25 cellular contexts compared by ENCODE assay signal in genomic region chr14:68886109-68886434, GRCh38.
DNase-seq lines count a peak whose midpoint lies in the region; ATAC-seq and TF ChIP-seq lines count a peak whose summit lies in the region.
"Had no signal": no experiment of that assay in that cellular context is flagged by ENCODE, and none has a peak within 500 bp of the region (broad histone marks: within the 10 kb centered on the region; RNA-seq: fewer than 3 reads in every experiment).

No MANE protein-coding gene starts in this region.

- H3K27ac Mint-ChIP-seq in chondrocyte (ENCODE audit: unreplicated experiment), result peak overlapping the region; percentile 82
- H3K27ac Mint-ChIP-seq: activated B cell treated with CpG ODN at 0.5 μM for 24 hours; activated CD8-positive, alpha-beta T cell treated with anti-CD3 and anti-CD28 coated beads for 36 hours; activated naive CD4-positive, alpha-beta T cell treated with anti-CD3 and anti-CD28 coated beads, Interleukin-2, amount 50 U/mL, for 72 hours; activated T-cell treated with anti-CD3 and anti-CD28 coated beads, Interleukin-2, amount 50 U/mL, for 24 hours; CD4-positive, CD25-positive, alpha-beta regulatory T cell; H9; natural killer cell; T-helper 17 cell had no signal

- peaks cover 29% of the 10 kb centered on the region for H3F3A ChIP-seq in SK-N-SH (replicated peaks; ENCODE audit: insufficient read depth)

- no peak overlapping the region for H3K4me2 ChIP-seq in SK-N-SH

- H3K4me3 ChIP-seq in SK-N-SH (ENCODE audit: low read depth in 2 of 2, low read length in 1 of 2), result no peak overlapping the region
- no peak overlapping the region for H3K4me3 ChIP-seq in rectal smooth muscle tissue (ENCODE audit: low read length)
- H3K4me3 ChIP-seq in adrenal gland, result no peak overlapping the region
- H3K4me3 ChIP-seq: vagina had no signal

- intact Hi-C loops in adrenal gland (cut with DNase I), result no loop called here

- H3K9me3 ChIP-seq in SK-N-SH (no peaks in the 10 kb centered on the region), adrenal gland (replicated peaks in 1 of 3) (no peaks in the 10 kb centered on the region)
- H3K9me3 ChIP-seq: vagina had no signal

- POLR2A ChIA-PET in SK-N-SH (lab: Yijun Ruan, JAX), result no interaction called here

- H3K27me3 Mint-ChIP-seq in chondrocyte (ENCODE audit: low read depth), result no peaks in the 10 kb centered on the region
- H3K27me3 Mint-ChIP-seq: activated B cell treated with CpG ODN at 0.5 μM for 24 hours; activated CD8-positive, alpha-beta T cell treated with anti-CD3 and anti-CD28 coated beads for 36 hours; activated T-cell treated with anti-CD3 and anti-CD28 coated beads, Interleukin-2, amount 50 U/mL, for 24 hours; brain; CD4-positive, CD25-positive, alpha-beta regulatory T cell; T-helper 17 cell had no signal

- peaks cover 73% of the 10 kb centered on the region for H3K36me3 Mint-ChIP-seq in chondrocyte (ENCODE audit: low read depth)
- H3K36me3 Mint-ChIP-seq: natural killer cell had no signal

- no peak overlapping the region for H3K9ac ChIP-seq in SK-N-SH
- no peak overlapping the region for H3K9ac ChIP-seq in rectal smooth muscle tissue (ENCODE audit: low read length)
- H3K9ac ChIP-seq: parathyroid adenoma had no signal

- H2AFZ ChIP-seq in SK-N-SH (ENCODE audit: low read depth), result no peak overlapping the region
- H2AFZ ChIP-seq: parathyroid adenoma had no signal

- TF ChIP-seq RAD21 in SK-N-SH (IDR thresholded peaks at IDR 0.05; ENCODE audit: low read length) (no peak), Ishikawa (IDR thresholded peaks at IDR 0.05; ENCODE audit: low read depth) (no peak)

- no peak overlapping the region for H3K27ac ChIP-seq in SK-N-SH (ENCODE audit: low read depth in 2 of 2, low read length in 1 of 2)
- peak overlapping the region; percentile 82 for H3K27ac ChIP-seq in rectal smooth muscle tissue (ENCODE audit: low read depth, low read length)
- H3K27ac ChIP-seq in adrenal gland, result no peak overlapping the region
- H3K27ac ChIP-seq: parathyroid adenoma, vagina had no signal

- H3K4me1 ChIP-seq in SK-N-SH (ENCODE audit: control insufficient read depth in 1 of 2, insufficient read depth in 2 of 2, low read depth in 1 of 2, low read length in 1 of 2), result peaks cover 4 to 12% of the 10 kb centered on the region in 2 experiments; a peak in 2 of 4 replicates
- H3K4me1 ChIP-seq in rectal smooth muscle tissue (ENCODE audit: control insufficient read depth, insufficient read depth, low read length), result peaks cover 23% of the 10 kb centered on the region
- H3K4me1 ChIP-seq in adrenal gland (replicated peaks in 1 of 2), result no peaks in the 10 kb centered on the region
- H3K4me1 ChIP-seq: parathyroid adenoma, vagina had no signal

- peaks cover 71% of the 10 kb centered on the region; the same call in 1 of the 2 replicates for H3K79me2 ChIP-seq in SK-N-SH (ENCODE audit: insufficient read depth)
- H3K79me2 ChIP-seq: parathyroid adenoma had no signal

- no peak for TF ChIP-seq POLR2A in adrenal gland (IDR thresholded peaks at IDR 0.05)

- H3K4me3 Mint-ChIP-seq in chondrocyte (ENCODE audit: unreplicated experiment), result no peak overlapping the region
- H3K4me3 Mint-ChIP-seq: activated B cell treated with CpG ODN at 0.5 μM for 24 hours; activated CD8-positive, alpha-beta T cell treated with anti-CD3 and anti-CD28 coated beads for 36 hours; activated T-cell treated with anti-CD3 and anti-CD28 coated beads, Interleukin-2, amount 50 U/mL, for 24 hours; brain; CD4-positive, CD25-positive, alpha-beta regulatory T cell; H9; natural killer cell; T-helper 17 cell had no signal

- no peaks in the 10 kb centered on the region for H3K9me3 Mint-ChIP-seq in chondrocyte (ENCODE audit: low read depth)
- H3K9me3 Mint-ChIP-seq: activated B cell treated with CpG ODN at 0.5 μM for 24 hours; activated CD8-positive, alpha-beta T cell treated with anti-CD3 and anti-CD28 coated beads for 36 hours; activated naive CD4-positive, alpha-beta T cell treated with anti-CD3 and anti-CD28 coated beads, Interleukin-2, amount 50 U/mL, for 72 hours; activated T-cell treated with anti-CD3 and anti-CD28 coated beads, Interleukin-2, amount 50 U/mL, for 24 hours; brain; H9; natural killer cell had no signal

- no peak for DNase-seq in SK-N-SH
- DNase-seq in chondrocyte (ENCODE audit: low spot score), result no peak
- DNase-seq in adrenal gland, result no peak
- DNase-seq in activated CD4-positive, CD25-positive, alpha-beta regulatory T cell (lab: John Stamatoyannopoulos, UW), result no peak
- DNase-seq: activated B cell treated with CpG ODN at 0.5 μM for 24 hours; activated CD8-positive, alpha-beta T cell treated with anti-CD3 and anti-CD28 coated beads for 36 hours; activated T-cell treated with anti-CD3 and anti-CD28 coated beads, Interleukin-2, amount 50 U/mL, for 24 hours; CD4-positive, CD25-positive, alpha-beta regulatory T cell; H9; kidney glomerular epithelial cell; mesenchymal stem cell; natural killer cell; NCI-H1436; NCI-H510A treated with DMSO at 0.1 percent for 48 hours; SIG-M5; stimulated activated CD4-positive, alpha-beta T cell treated with anti-CD3 and anti-CD28 coated beads, Interleukin-4, amount 100 ng/mL, for 4 hours; T-helper 17 cell had no signal

- CTCF ChIA-PET in SK-N-SH (lab: Yijun Ruan, JAX), result interaction anchor here (1.1 to 1.3 kb wide), 2 partner anchors 25 to 204 kb away, joined by 3 read pairs; no protein-coding TSS in a partner anchor

- WGBS in SK-N-SH (ENCODE audit: low lambda C conversion rate), result 91% methylated on average over 4 of the region's 4 CpGs
- WGBS in adrenal gland, 4 donors, result 63 to 82% (median 70%) methylated on average over 4 of the region's 4 CpGs

- H3K36me3 ChIP-seq in SK-N-SH (replicated peaks in 1 of 2; ENCODE audit: control insufficient read depth in 1 of 2, insufficient read depth in 2 of 2, low read length in 1 of 2), result peaks cover 82 to 87% of the 10 kb centered on the region in 2 experiments
- peaks cover 31% of the 10 kb centered on the region for H3K36me3 ChIP-seq in rectal smooth muscle tissue (ENCODE audit: control insufficient read depth, insufficient read depth, low read length)
- H3K36me3 ChIP-seq in adrenal gland (replicated peaks in 1 of 2), result peaks cover 0 to 85% of the 10 kb centered on the region in 2 donors

- TF ChIP-seq EP300 in SK-N-SH (IDR thresholded peaks at IDR 0.05; ENCODE audit: borderline replicate concordance in 1 of 2, low read depth in 1 of 2, low read length in 1 of 2) (no peak), Ishikawa (IDR thresholded peaks at IDR 0.05; ENCODE audit: borderline replicate concordance) (no peak; the same call in 1 of the 2 replicates)

- H3K27me3 ChIP-seq in SK-N-SH (ENCODE audit: insufficient read depth), result no peaks in the 10 kb centered on the region
- no peaks in the 10 kb centered on the region for H3K27me3 ChIP-seq in rectal smooth muscle tissue (ENCODE audit: control insufficient read depth, insufficient read depth, low read length)
- no peaks in the 10 kb centered on the region for H3K27me3 ChIP-seq in adrenal gland
- H3K27me3 ChIP-seq: vagina had no signal

- ATAC-seq in SK-N-SH treated with all-trans-retinoic acid at 6 μM for 48 hours, result peak; percentile 18; the same call in 1 of the 3 replicates
- ATAC-seq in HG03039 (IDR thresholded peaks at IDR 0.05; ENCODE audit: unreplicated experiment), result no peak
- ATAC-seq: activated CD8-positive, alpha-beta T cell treated with anti-CD3 and anti-CD28 coated beads for 36 hours; activated naive CD4-positive, alpha-beta T cell treated with anti-CD3 and anti-CD28 coated beads, Interleukin-2, amount 50 U/mL, for 72 hours; natural killer cell; T-helper 17 cell had no signal

- TF ChIP-seq CTCF in SK-N-SH (IDR thresholded peaks at IDR 0.05) (no peak), chondrocyte (IDR thresholded peaks at IDR 0.05) (no peak), adrenal gland (IDR thresholded peaks at IDR 0.05) (no peak)

- H4K20me1 ChIP-seq in SK-N-SH (ENCODE audit: insufficient read depth), result peaks cover 45% of the 10 kb centered on the region; the same call in 1 of the 2 replicates

- no peaks in the 10 kb centered on the region for H3K9me2 ChIP-seq in SK-N-SH

- H3K4me1 Mint-ChIP-seq in chondrocyte (ENCODE audit: low read depth), result peaks cover 75% of the 10 kb centered on the region
- H3K4me1 Mint-ChIP-seq: activated B cell treated with CpG ODN at 0.5 μM for 24 hours; brain; CD4-positive, CD25-positive, alpha-beta regulatory T cell; H9; natural killer cell had no signal

TF ChIP-seq in SK-N-SH treated with all-trans-retinoic acid at 6 μM for 48 hours, 23 proteins besides CTCF, POLR2A, EP300 and RAD21 (continues in another document):
- TF ChIP-seq GLIS3 (CRISPR knock-in tag; IDR thresholded peaks at IDR 0.05), result no peak

TF ChIP-seq in SK-N-SH, 30 proteins besides CTCF, POLR2A, EP300 and RAD21:
- TF ChIP-seq GATA2 (CRISPR knock-in tag; IDR thresholded peaks at IDR 0.05) (no peak), POLR2AphosphoS5 (IDR thresholded peaks at IDR 0.05; ENCODE audit: low read depth, low read length) (no peak), EZH2phosphoT487 (IDR thresholded peaks at IDR 0.05; ENCODE audit: borderline replicate concordance, low read depth) (no peak), RXRA (IDR thresholded peaks at IDR 0.05; ENCODE audit: borderline replicate concordance, low read depth) (no peak), TCF12 (IDR thresholded peaks at IDR 0.05) (no peak), NFIC (IDR thresholded peaks at IDR 0.05; ENCODE audit: borderline replicate concordance) (no peak)
TF ChIP-seq in SK-N-SH: peak in this region for 0.

TF ChIP-seq in Ishikawa, 13 proteins besides CTCF, POLR2A, EP300 and RAD21:
- TF ChIP-seq TCF12 (IDR thresholded peaks at IDR 0.05; ENCODE audit: low read depth) (no peak), FOXM1 (IDR thresholded peaks at IDR 0.05; ENCODE audit: borderline replicate concordance, low read depth) (no peak), NFIC (IDR thresholded peaks at IDR 0.05) (peak; percentile 62), TEAD4 (IDR thresholded peaks at IDR 0.05) (peak; percentile 36; the same call in 1 of the 2 replicates)
TF ChIP-seq in Ishikawa: peak in this region for 2.
